ENCODE assay signal across 1 cellular context in the genomic region with DNA sequence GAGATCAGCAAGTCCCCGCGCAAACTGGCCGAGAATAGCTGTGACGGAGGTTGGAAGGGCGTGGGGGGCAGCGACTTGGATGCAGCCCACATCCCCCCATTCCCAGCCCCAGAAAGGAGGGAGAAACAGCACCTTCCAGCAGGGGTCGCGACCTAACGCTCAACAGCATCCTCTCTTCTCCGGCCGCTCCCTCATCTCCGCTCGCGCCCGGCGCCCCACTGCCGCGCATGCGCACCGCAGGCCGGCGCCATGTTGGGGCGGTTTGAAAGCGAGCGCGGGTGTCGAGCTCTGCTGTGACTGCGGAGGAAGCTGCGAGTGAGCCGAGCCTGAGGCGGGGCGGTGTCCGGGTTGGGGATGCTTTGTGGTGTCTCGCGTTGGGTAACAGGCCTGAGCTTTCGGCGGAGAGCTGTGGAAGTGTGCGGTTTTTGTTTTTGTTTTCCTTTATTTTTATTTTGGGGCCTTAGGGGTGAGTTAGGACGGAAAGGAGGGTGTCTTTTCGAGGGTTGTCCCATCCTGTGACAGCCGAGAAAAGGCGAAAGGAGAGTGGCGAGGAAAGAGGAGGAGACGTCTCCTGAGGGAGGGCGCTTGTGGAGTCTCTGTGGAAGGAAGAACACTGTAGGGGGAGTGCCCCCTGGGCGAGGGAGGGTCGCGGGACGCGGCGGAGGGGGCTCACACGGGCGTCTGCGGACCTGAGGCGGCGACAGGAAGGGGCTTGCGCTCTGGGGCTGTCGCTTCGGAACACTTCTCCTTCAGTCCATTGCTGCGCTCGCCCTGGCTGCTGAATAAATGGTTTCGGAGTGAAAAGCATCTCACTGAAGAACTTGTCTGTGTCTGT.
A peak's percentile ranks its signal among the peaks of the same experiment; 100 is the strongest.
TF ChIP-seq lines count a peak whose summit lies in the region.

A gene (plus strand): TSS at position 247 of the 835 bp plus-strand sequence. CDS start 2,667 bp downstream, outside the sequence.
A gene with protein sequence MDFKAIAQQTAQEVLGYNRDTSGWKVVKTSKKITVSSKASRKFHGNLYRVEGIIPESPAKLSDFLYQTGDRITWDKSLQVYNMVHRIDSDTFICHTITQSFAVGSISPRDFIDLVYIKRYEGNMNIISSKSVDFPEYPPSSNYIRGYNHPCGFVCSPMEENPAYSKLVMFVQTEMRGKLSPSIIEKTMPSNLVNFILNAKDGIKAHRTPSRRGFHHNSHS (minus strand): TSS at position 199 of the 835 bp plus-strand sequence. CDS start 3,285 bp downstream, outside the sequence.

TF ChIP-seq in K562, 482 proteins besides CTCF, POLR2A, EP300 and RAD21 (continued from another document and continues in another):
- TF ChIP-seq, protein P1, sequence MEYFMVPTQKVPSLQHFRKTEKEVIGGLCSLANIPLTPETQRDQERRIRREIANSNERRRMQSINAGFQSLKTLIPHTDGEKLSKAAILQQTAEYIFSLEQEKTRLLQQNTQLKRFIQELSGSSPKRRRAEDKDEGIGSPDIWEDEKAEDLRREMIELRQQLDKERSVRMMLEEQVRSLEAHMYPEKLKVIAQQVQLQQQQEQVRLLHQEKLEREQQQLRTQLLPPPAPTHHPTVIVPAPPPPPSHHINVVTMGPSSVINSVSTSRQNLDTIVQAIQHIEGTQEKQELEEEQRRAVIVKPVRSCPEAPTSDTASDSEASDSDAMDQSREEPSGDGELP (CRISPR knock-in tag; IDR thresholded peaks at IDR 0.05; ENCODE audit: borderline replicate concordance): 0 out of 2 replicates have a peak, but pooled peaks have one; percentile 18
- TF ChIP-seq SMARCB1 (IDR thresholded peaks at IDR 0.05; ENCODE audit: insufficient read length, low read depth) (no peak), THRAP3 (IDR thresholded peaks at IDR 0.05; ENCODE audit: borderline replicate concordance) (no peak), YY1 (IDR thresholded peaks at IDR 0.05; ENCODE audit: borderline replicate concordance in 1 of 3, control insufficient read depth in 1 of 3, extremely low read depth in 1 of 3, insufficient read depth in 3 of 3, insufficient read length in 1 of 3, insufficient replicate concordance in 2 of 3, low read depth in 1 of 3, low read length in 2 of 3) (peak; percentile 68 to 96 (median 92)), HMGN3 (IDR thresholded peaks at IDR 0.05; ENCODE audit: borderline replicate concordance, extremely low read depth, insufficient read length, low read depth, low read length) (peak; percentile 42), DDX20 (tag; IDR thresholded peaks at IDR 0.05; ENCODE audit: low read depth) (no peak), SMAD4 (CRISPR knock-in tag; conservative IDR thresholded peaks at IDR 0.05) (no peak), SUPT5H (IDR thresholded peaks at IDR 0.05) (peak; percentile 81), MCM3 (IDR thresholded peaks at IDR 0.05) (no peak), RBM25 (IDR thresholded peaks at IDR 0.05; ENCODE audit: low read depth, low read length, severe bottlenecking) (no peak), ZKSCAN3 (CRISPR knock-in tag; IDR thresholded peaks at IDR 0.05) (no peak), PHF8 (IDR thresholded peaks at IDR 0.05; ENCODE audit: borderline replicate concordance, low read length) (peak; percentile 73; the same call in 1 of the 2 replicates), ZNF232 (CRISPR knock-in tag; IDR thresholded peaks at IDR 0.05) (no peak), RBM14 (IDR thresholded peaks at IDR 0.05; ENCODE audit: borderline replicate concordance, insufficient read depth, low read depth, low read length) (no peak), CTBP1 (IDR thresholded peaks at IDR 0.05; ENCODE audit: borderline replicate concordance) (peak; percentile 94), BCL6 (CRISPR knock-in tag; IDR thresholded peaks at IDR 0.05) (no peak), ZNF436 (CRISPR knock-in tag; IDR thresholded peaks at IDR 0.05) (no peak), ZNF764 (CRISPR knock-in tag; IDR thresholded peaks at IDR 0.05; ENCODE audit: low read depth) (no peak), CREM (IDR thresholded peaks at IDR 0.05; ENCODE audit: low read depth) (peak; percentile 9; the same call in 1 of the 2 replicates), MYC (IDR thresholded peaks at IDR 0.05; ENCODE audit: low read depth, low read length) (peak; percentile 47; the same call in 1 of the 2 replicates), MYC (CRISPR knock-in tag; IDR thresholded peaks at IDR 0.05; ENCODE audit: borderline replicate concordance, low read depth) (no peak), PRMT5 (CRISPR knock-in tag; IDR thresholded peaks at IDR 0.05) (no peak), ZFP36 (IDR thresholded peaks at IDR 0.05; ENCODE audit: low read depth, low read length, partially characterized antibody) (no peak), SNRNP70 (optimal IDR thresholded peaks at IDR 0.05; ENCODE audit: low read depth, low read length) (no peak), POLR2AphosphoS5 (IDR thresholded peaks at IDR 0.05; ENCODE audit: control insufficient read depth, insufficient read depth, low read depth, low read length) (peak; percentile 62), KLF1 (tag; IDR thresholded peaks at IDR 0.05) (no peak), PTRF (tag; IDR thresholded peaks at IDR 0.05) (no peak), SMC3 (conservative IDR thresholded peaks at IDR 0.05; ENCODE audit: insufficient read depth, low read depth, low read length) (no peak), ZNF583 (CRISPR knock-in tag; IDR thresholded peaks at IDR 0.05) (no peak), RCOR1 (IDR thresholded peaks at IDR 0.05; ENCODE audit: borderline replicate concordance in 1 of 2, low read depth in 2 of 2, low read length in 2 of 2) (peak in 1 of 2 experiments; percentile 80; a peak in 2 of 4 replicates), SRSF3 (IDR thresholded peaks at IDR 0.05; ENCODE audit: insufficient read depth, low read length) (no peak), TGIF2 (CRISPR knock-in tag; IDR thresholded peaks at IDR 0.05) (no peak), CHD2 (IDR thresholded peaks at IDR 0.05; ENCODE audit: low read depth, low read length) (no peak), HNRNPUL1 (IDR thresholded peaks at IDR 0.05; ENCODE audit: low read length) (no peak), KLF6 (CRISPR knock-in tag; IDR thresholded peaks at IDR 0.05; ENCODE audit: borderline replicate concordance) (no peak), TAF9B (IDR thresholded peaks at IDR 0.05; ENCODE audit: partially characterized antibody) (peak; percentile 47), HDAC1 (IDR thresholded peaks at IDR 0.05) (peak in 1 of 2 experiments; percentile 45; a peak in 1 of 4 replicates), BCOR (IDR thresholded peaks at IDR 0.05) (0 out of 2 replicates have a peak, but pooled peaks have one; percentile 12), MTA1 (IDR thresholded peaks at IDR 0.05; ENCODE audit: borderline replicate concordance) (no peak), NFATC3 (IDR thresholded peaks at IDR 0.05) (peak; percentile 67; the same call in 1 of the 2 replicates), TCF3 (CRISPR knock-in tag; IDR thresholded peaks at IDR 0.05) (no peak), PHTF2 (CRISPR knock-in tag; IDR thresholded peaks at IDR 0.05) (no peak), SPI1 (IDR thresholded peaks at IDR 0.05; ENCODE audit: borderline replicate concordance, low read depth, low read length) (no peak), RFX7 (CRISPR knock-in tag; IDR thresholded peaks at IDR 0.05) (no peak)
- TF ChIP-seq, protein P2, sequence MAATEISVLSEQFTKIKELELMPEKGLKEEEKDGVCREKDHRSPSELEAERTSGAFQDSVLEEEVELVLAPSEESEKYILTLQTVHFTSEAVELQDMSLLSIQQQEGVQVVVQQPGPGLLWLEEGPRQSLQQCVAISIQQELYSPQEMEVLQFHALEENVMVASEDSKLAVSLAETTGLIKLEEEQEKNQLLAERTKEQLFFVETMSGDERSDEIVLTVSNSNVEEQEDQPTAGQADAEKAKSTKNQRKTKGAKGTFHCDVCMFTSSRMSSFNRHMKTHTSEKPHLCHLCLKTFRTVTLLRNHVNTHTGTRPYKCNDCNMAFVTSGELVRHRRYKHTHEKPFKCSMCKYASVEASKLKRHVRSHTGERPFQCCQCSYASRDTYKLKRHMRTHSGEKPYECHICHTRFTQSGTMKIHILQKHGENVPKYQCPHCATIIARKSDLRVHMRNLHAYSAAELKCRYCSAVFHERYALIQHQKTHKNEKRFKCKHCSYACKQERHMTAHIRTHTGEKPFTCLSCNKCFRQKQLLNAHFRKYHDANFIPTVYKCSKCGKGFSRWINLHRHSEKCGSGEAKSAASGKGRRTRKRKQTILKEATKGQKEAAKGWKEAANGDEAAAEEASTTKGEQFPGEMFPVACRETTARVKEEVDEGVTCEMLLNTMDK (IDR thresholded peaks at IDR 0.05; ENCODE audit: borderline replicate concordance, insufficient read depth, low read depth, low read length, poor library complexity, severe bottlenecking): peak; percentile 10
- TF ChIP-seq, protein P3, sequence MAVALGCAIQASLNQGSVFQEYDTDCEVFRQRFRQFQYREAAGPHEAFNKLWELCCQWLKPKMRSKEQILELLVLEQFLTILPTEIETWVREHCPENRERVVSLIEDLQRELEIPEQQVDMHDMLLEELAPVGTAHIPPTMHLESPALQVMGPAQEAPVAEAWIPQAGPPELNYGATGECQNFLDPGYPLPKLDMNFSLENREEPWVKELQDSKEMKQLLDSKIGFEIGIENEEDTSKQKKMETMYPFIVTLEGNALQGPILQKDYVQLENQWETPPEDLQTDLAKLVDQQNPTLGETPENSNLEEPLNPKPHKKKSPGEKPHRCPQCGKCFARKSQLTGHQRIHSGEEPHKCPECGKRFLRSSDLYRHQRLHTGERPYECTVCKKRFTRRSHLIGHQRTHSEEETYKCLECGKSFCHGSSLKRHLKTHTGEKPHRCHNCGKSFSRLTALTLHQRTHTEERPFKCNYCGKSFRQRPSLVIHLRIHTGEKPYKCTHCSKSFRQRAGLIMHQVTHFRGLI (CRISPR knock-in tag; IDR thresholded peaks at IDR 0.05): no peak
- TF ChIP-seq, protein P4, sequence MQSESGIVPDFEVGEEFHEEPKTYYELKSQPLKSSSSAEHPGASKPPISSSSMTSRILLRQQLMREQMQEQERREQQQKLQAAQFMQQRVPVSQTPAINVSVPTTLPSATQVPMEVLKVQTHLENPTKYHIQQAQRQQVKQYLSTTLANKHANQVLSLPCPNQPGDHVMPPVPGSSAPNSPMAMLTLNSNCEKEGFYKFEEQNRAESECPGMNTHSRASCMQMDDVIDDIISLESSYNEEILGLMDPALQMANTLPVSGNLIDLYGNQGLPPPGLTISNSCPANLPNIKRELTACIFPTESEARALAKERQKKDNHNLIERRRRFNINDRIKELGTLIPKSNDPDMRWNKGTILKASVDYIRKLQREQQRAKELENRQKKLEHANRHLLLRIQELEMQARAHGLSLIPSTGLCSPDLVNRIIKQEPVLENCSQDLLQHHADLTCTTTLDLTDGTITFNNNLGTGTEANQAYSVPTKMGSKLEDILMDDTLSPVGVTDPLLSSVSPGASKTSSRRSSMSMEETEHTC (IDR thresholded peaks at IDR 0.05): no peak
- TF ChIP-seq, protein P5, sequence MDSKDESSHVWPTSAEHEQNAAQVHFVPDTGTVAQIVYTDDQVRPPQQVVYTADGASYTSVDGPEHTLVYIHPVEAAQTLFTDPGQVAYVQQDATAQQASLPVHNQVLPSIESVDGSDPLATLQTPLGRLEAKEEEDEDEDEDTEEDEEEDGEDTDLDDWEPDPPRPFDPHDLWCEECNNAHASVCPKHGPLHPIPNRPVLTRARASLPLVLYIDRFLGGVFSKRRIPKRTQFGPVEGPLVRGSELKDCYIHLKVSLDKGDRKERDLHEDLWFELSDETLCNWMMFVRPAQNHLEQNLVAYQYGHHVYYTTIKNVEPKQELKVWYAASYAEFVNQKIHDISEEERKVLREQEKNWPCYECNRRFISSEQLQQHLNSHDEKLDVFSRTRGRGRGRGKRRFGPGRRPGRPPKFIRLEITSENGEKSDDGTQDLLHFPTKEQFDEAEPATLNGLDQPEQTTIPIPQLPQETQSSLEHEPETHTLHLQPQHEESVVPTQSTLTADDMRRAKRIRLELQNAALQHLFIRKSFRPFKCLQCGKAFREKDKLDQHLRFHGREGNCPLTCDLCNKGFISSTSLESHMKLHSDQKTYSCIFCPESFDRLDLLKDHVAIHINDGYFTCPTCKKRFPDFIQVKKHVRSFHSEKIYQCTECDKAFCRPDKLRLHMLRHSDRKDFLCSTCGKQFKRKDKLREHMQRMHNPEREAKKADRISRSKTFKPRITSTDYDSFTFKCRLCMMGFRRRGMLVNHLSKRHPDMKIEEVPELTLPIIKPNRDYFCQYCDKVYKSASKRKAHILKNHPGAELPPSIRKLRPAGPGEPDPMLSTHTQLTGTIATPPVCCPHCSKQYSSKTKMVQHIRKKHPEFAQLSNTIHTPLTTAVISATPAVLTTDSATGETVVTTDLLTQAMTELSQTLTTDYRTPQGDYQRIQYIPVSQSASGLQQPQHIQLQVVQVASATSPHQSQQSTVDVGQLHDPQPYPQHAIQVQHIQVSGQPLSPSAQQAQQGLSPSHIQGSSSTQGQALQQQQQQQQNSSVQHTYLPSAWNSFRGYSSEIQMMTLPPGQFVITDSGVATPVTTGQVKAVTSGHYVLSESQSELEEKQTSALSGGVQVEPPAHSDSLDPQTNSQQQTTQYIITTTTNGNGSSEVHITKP (IDR thresholded peaks at IDR 0.05; ENCODE audit: partially characterized antibody): peak; percentile 31
- TF ChIP-seq, protein P6, sequence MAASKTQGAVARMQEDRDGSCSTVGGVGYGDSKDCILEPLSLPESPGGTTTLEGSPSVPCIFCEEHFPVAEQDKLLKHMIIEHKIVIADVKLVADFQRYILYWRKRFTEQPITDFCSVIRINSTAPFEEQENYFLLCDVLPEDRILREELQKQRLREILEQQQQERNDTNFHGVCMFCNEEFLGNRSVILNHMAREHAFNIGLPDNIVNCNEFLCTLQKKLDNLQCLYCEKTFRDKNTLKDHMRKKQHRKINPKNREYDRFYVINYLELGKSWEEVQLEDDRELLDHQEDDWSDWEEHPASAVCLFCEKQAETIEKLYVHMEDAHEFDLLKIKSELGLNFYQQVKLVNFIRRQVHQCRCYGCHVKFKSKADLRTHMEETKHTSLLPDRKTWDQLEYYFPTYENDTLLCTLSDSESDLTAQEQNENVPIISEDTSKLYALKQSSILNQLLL (CRISPR knock-in tag; IDR thresholded peaks at IDR 0.05; ENCODE audit: borderline replicate concordance): no peak
- TF ChIP-seq, protein P7, sequence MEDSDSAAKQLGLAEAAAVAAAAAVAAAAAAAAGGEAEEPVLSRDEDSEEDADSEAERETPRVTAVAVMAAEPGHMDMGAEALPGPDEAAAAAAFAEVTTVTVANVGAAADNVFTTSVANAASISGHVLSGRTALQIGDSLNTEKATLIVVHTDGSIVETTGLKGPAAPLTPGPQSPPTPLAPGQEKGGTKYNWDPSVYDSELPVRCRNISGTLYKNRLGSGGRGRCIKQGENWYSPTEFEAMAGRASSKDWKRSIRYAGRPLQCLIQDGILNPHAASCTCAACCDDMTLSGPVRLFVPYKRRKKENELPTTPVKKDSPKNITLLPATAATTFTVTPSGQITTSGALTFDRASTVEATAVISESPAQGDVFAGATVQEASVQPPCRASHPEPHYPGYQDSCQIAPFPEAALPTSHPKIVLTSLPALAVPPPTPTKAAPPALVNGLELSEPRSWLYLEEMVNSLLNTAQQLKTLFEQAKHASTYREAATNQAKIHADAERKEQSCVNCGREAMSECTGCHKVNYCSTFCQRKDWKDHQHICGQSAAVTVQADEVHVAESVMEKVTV (CRISPR knock-in tag; IDR thresholded peaks at IDR 0.05): no peak
- TF ChIP-seq, protein P8, sequence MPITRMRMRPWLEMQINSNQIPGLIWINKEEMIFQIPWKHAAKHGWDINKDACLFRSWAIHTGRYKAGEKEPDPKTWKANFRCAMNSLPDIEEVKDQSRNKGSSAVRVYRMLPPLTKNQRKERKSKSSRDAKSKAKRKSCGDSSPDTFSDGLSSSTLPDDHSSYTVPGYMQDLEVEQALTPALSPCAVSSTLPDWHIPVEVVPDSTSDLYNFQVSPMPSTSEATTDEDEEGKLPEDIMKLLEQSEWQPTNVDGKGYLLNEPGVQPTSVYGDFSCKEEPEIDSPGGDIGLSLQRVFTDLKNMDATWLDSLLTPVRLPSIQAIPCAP (CRISPR knock-in tag; IDR thresholded peaks at IDR 0.05; ENCODE audit: borderline replicate concordance): no peak
